24 cellular contexts compared by ENCODE assay signal in genomic region chr6:149162924-149163323, GRCh38.
DNase-seq lines count a peak whose midpoint lies in the region; ATAC-seq, FAIRE-seq and TF ChIP-seq lines count a peak whose summit lies in the region.
"Had no signal": no experiment of that assay in that cellular context is flagged by ENCODE, and none has a peak within 500 bp of the region (broad histone marks: within the 10 kb centered on the region; RNA-seq: fewer than 3 reads in every experiment).

No MANE protein-coding gene starts in this region.

- no peak overlapping the region for H4K91ac ChIP-seq in neuronal stem cell (ENCODE audit: low read depth, low read length, poor library complexity)

- H3K36me3 ChIP-seq in small intestine (ENCODE audit: control insufficient read depth in 2 of 2, insufficient read depth in 2 of 2, low read length in 2 of 2) (no peaks in the 10 kb centered on the region), neuronal stem cell (replicated peaks in 1 of 2; ENCODE audit: control insufficient read depth in 2 of 2, insufficient read depth in 2 of 2, low read length in 2 of 2) (no peaks in the 10 kb centered on the region)
- H3K36me3 ChIP-seq: BE2C; BLaER1 treated with 17β-estradiol and CSF1 and Interleukin-3, amounts not matched to agents 10 nM and 100 nM had no signal

- peaks cover 15% of the 10 kb centered on the region for H3K4me1 Mint-ChIP-seq in activated naive CD4-positive, alpha-beta T cell treated with anti-CD3 and anti-CD28 coated beads for 36 hours (ENCODE audit: low read depth)

- H3K4me2 ChIP-seq in neuronal stem cell (ENCODE audit: insufficient read depth, low read length, poor library complexity, severe bottlenecking): no peak overlapping the region
- H3K4me2 ChIP-seq: A549; BLaER1 treated with 17β-estradiol and CSF1 and Interleukin-3, amounts not matched to agents 10 nM and 100 nM had no signal

- no peaks in the 10 kb centered on the region for H3K27me3 ChIP-seq in small intestine (ENCODE audit: control insufficient read depth in 2 of 2, insufficient read depth in 2 of 2, low read length in 2 of 2)
- H3K27me3 ChIP-seq in neuronal stem cell (ENCODE audit: control insufficient read depth in 3 of 3, insufficient read depth in 3 of 3, low read depth in 1 of 3, low read length in 3 of 3): no peaks in the 10 kb centered on the region
- H3K27me3 ChIP-seq: BE2C; BLaER1 treated with 17β-estradiol and CSF1 and Interleukin-3, amounts not matched to agents 10 nM and 100 nM had no signal

- FAIRE-seq in RCC 7860 (lab: Jason Lieb, UNC): peak; percentile 57
- FAIRE-seq in colon (lab: Jason Lieb, UNC): peak; percentile 87
- FAIRE-seq in islet of Langerhans (lab: Jason Lieb, UNC): peak; percentile 56
- FAIRE-seq in small intestine (lab: Jason Lieb, UNC): peak; percentile 92
- FAIRE-seq: A549, GM12892, H1 had no signal

- H3K4ac ChIP-seq in neuronal stem cell (ENCODE audit: low read length): no peak overlapping the region

- no peaks in the 10 kb centered on the region for H3K79me1 ChIP-seq in neuronal stem cell (ENCODE audit: low read depth, low read length)

- CTCF ChIA-PET in activated naive CD4-positive, alpha-beta T cell treated with anti-CD3 and anti-CD28 coated beads for 36 hours (lab: Charles Lee): interaction anchor here (2.3 to 2.4 kb wide), 2 partner anchors 13 to 24 kb away, joined by 5 to 7 read pairs; no protein-coding TSS in a partner anchor

- no peaks in the 10 kb centered on the region for H3K9me3 Mint-ChIP-seq in activated naive CD4-positive, alpha-beta T cell treated with anti-CD3 and anti-CD28 coated beads for 36 hours

- no peaks in the 10 kb centered on the region for H3K36me3 Mint-ChIP-seq in activated naive CD4-positive, alpha-beta T cell treated with anti-CD3 and anti-CD28 coated beads for 36 hours (ENCODE audit: low read depth)
- H3K36me3 Mint-ChIP-seq: CD14-positive monocyte had no signal

- H2AK5ac ChIP-seq in neuronal stem cell (ENCODE audit: low read depth, low read length): no peak overlapping the region

- H2BK12ac ChIP-seq in neuronal stem cell (ENCODE audit: low read length): no peak overlapping the region

- H3K23ac ChIP-seq in neuronal stem cell (ENCODE audit: low read depth, low read length, poor library complexity): no peak overlapping the region

- no peak overlapping the region for H2BK15ac ChIP-seq in neuronal stem cell (ENCODE audit: low read length)

- H3K14ac ChIP-seq in neuronal stem cell (ENCODE audit: low read length): no peak overlapping the region

- DNase-seq in RCC 7860 (ENCODE audit: low spot score): no peak
- no peak for DNase-seq in small intestine
- no peak for DNase-seq in activated naive CD4-positive, alpha-beta T cell treated with anti-CD3 and anti-CD28 coated beads for 36 hours
- no peak for DNase-seq in omental fat pad (ENCODE audit: low spot score)
- no peak for DNase-seq in neuronal stem cell (ENCODE audit: low spot score)
- DNase-seq: ACHN; AML-193; BE2C; Calu3; CD4-positive, alpha-beta memory T cell; COR-L47; DMS53; DMS79 treated with DMSO at 0.1 percent for 48 hours; GM23248; H7; HCEC 1CT had no signal

- H3K4me3 ChIP-seq in small intestine (ENCODE audit: low read depth in 1 of 2, low read length in 2 of 2): no peak overlapping the region
- no peak overlapping the region for H3K4me3 ChIP-seq in neuronal stem cell (ENCODE audit: low read length in 2 of 2)
- H3K4me3 ChIP-seq: A549; BLaER1 treated with 17β-estradiol and CSF1 and Interleukin-3, amounts not matched to agents 10 nM and 100 nM; GM23248 had no signal

- no peak overlapping the region for H3K27ac ChIP-seq in small intestine (ENCODE audit: low read depth in 1 of 2, low read length in 1 of 2)
- H3K27ac ChIP-seq in neuronal stem cell (replicated peaks; ENCODE audit: low read length): no peak overlapping the region
- H3K27ac ChIP-seq: A549; BLaER1 treated with 17β-estradiol and CSF1 and Interleukin-3, amounts not matched to agents 10 nM and 100 nM; GM23248 had no signal

- no peaks in the 10 kb centered on the region for H3K4me1 ChIP-seq in small intestine (ENCODE audit: control insufficient read depth in 2 of 2, insufficient read depth in 1 of 2, low read depth in 1 of 2, low read length in 1 of 2)
- H3K4me1 ChIP-seq in neuronal stem cell (ENCODE audit: control insufficient read depth in 2 of 2, insufficient read depth in 1 of 2, low read depth in 1 of 2, low read length in 2 of 2): peaks cover 5% of the 10 kb centered on the region in 2 donors
- H3K4me1 ChIP-seq: A549 had no signal

- no peaks in the 10 kb centered on the region for H3K27me3 Mint-ChIP-seq in activated naive CD4-positive, alpha-beta T cell treated with anti-CD3 and anti-CD28 coated beads for 36 hours (ENCODE audit: low read depth)
- H3K27me3 Mint-ChIP-seq: CD4-positive, alpha-beta memory T cell had no signal

- no peak for TF ChIP-seq CTCF in omental fat pad (IDR thresholded peaks at IDR 0.05)

- H3K9me3 ChIP-seq in small intestine (ENCODE audit: control insufficient read depth, low read depth) (no peaks in the 10 kb centered on the region), neuronal stem cell (replicated peaks in 1 of 2; ENCODE audit: control insufficient read depth in 2 of 2, insufficient read depth in 1 of 2, low read depth in 1 of 2, low read length in 2 of 2) (no peaks in the 10 kb centered on the region)
- H3K9me3 ChIP-seq: A549, BE2C had no signal

- no peak for ATAC-seq in HG02852 (IDR thresholded peaks at IDR 0.05; ENCODE audit: unreplicated experiment)
- no peak for ATAC-seq in omental fat pad (ENCODE audit: low FRiP score)
- ATAC-seq: A549 had no signal

- no peak overlapping the region for H4K8ac ChIP-seq in neuronal stem cell (ENCODE audit: low read depth, low read length)

- no peak overlapping the region for H3K27ac Mint-ChIP-seq in activated naive CD4-positive, alpha-beta T cell treated with anti-CD3 and anti-CD28 coated beads for 36 hours
- H3K27ac Mint-ChIP-seq: CD14-positive monocyte; CD4-positive, alpha-beta memory T cell had no signal

- no peak overlapping the region for H2AFZ ChIP-seq in neuronal stem cell (ENCODE audit: low read length)
- H2AFZ ChIP-seq: GM23248 had no signal

- H3K4me3 Mint-ChIP-seq in activated naive CD4-positive, alpha-beta T cell treated with anti-CD3 and anti-CD28 coated beads for 36 hours: no peak overlapping the region
- H3K4me3 Mint-ChIP-seq: CD14-positive monocyte; CD4-positive, alpha-beta memory T cell had no signal

- H3K18ac ChIP-seq in neuronal stem cell (ENCODE audit: low read length): no peak overlapping the region

- H3K9ac ChIP-seq in neuronal stem cell (ENCODE audit: low read depth, low read length, poor library complexity): no peak overlapping the region
- H3K9ac ChIP-seq: BLaER1 treated with 17β-estradiol and CSF1 and Interleukin-3, amounts not matched to agents 10 nM and 100 nM; GM23248 had no signal

- intact Hi-C loops in activated naive CD4-positive, alpha-beta T cell treated with anti-CD3 and anti-CD28 coated beads for 36 hours (cut with micrococcal nuclease): no loop called here

- H2BK120ac ChIP-seq in neuronal stem cell (ENCODE audit: low read depth, low read length): no peak overlapping the region

- H2BK5ac ChIP-seq in neuronal stem cell (ENCODE audit: low read length): no peak overlapping the region
